In the genomic region with DNA sequence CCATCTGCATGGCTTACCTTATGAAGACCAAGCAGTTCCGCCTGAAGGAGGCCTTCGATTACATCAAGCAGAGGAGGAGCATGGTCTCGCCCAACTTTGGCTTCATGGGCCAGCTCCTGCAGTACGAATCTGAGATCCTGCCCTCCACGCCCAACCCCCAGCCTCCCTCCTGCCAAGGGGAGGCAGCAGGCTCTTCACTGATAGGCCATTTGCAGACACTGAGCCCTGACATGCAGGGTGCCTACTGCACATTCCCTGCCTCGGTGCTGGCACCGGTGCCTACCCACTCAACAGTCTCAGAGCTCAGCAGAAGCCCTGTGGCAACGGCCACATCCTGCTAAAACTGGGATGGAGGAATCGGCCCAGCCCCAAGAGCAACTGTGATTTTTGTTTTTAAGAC, we compare ENCODE assay signal across 18 cellular contexts.
"Had no signal": no experiment of that assay in that cellular context is flagged by ENCODE, and none has a peak within 500 bp of the region (broad histone marks: within the 10 kb centered on the region; RNA-seq: fewer than 3 reads in every experiment).

No MANE protein-coding gene starts in this region.

- H3K27me3 ChIP-seq: esophagus muscularis mucosa, gastrocnemius medialis, left lung, tibial nerve had no signal

- DNase-seq: activated CD4-positive, alpha-beta T cell treated with anti-CD3 and anti-CD28 coated beads, Interleukin-2, amount 10 ng/mL, durations not matched to agents 7 days and 5 days; activated CD4-positive, CD25-positive, alpha-beta regulatory T cell treated with anti-CD3 and anti-CD28 coated beads, Interleukin-2, amount 50 U/mL, for 72 hours; activated CD8-positive, alpha-beta memory T cell treated with anti-CD3 and anti-CD28 coated beads, Interleukin-2, amount 50 U/mL, for 48 hours; activated naive CD4-positive, alpha-beta T cell treated with anti-CD3 and anti-CD28 coated beads for 36 hours; amygdala; effector CD4-positive, alpha-beta T cell; gastrocnemius medialis; hippocampal formation; kidney glomerular epithelial cell; left lung; naive thymus-derived CD4-positive, alpha-beta T cell; stimulated activated CD4-positive, alpha-beta T cell treated with anti-CD3 and anti-CD28 coated beads, Interleukin-4, amount 100 ng/mL, for 4 hours; stimulated activated naive CD8-positive, alpha-beta T cell treated with anti-CD3 and anti-CD28 coated beads, Interleukin-15, amount 100 ng/mL, for 72 hours; T-cell; WERI-Rb-1 had no signal

- H3K4me3 ChIP-seq: esophagus muscularis mucosa, gastrocnemius medialis, left lung, prostate gland, tibial nerve had no signal

- H3K36me3 ChIP-seq: gastrocnemius medialis, prostate gland had no signal

- H3K27ac ChIP-seq: esophagus muscularis mucosa, gastrocnemius medialis, left lung, prostate gland, tibial nerve, WERI-Rb-1 had no signal

- H3K4me1 ChIP-seq: prostate gland had no signal

- H3K9me3 ChIP-seq: esophagus muscularis mucosa, gastrocnemius medialis, left lung, prostate gland, tibial nerve had no signal

- ATAC-seq: gastrocnemius medialis; left lung; naive thymus-derived CD4-positive, alpha-beta T cell; stimulated activated naive CD8-positive, alpha-beta T cell treated with anti-CD3 and anti-CD28 coated beads, Interleukin-15, amount 100 ng/mL, for 72 hours; T-cell had no signal
